9 cellular contexts compared by ENCODE assay signal in genomic region chr5:168328804-168329203, GRCh38. TPM values are rescaled to one million over a fixed set of nuclear protein-coding genes. Genes with fewer than 3 reads are reported as not detected.
DNase-seq lines count a peak whose midpoint lies in the region; ATAC-seq and TF ChIP-seq lines count a peak whose summit lies in the region.
"Had no signal": no experiment of that assay in that cellular context is flagged by ENCODE, and none has a peak within 500 bp of the region (broad histone marks: within the 10 kb centered on the region; RNA-seq: fewer than 3 reads in every experiment).

No MANE protein-coding gene starts in this region.

- POLR2A ChIA-PET in PC-9 (lab: Charles Lee; ENCODE audit: unreplicated experiment) = interaction anchor here (0.5 to 0.6 kb wide), 2 partner anchors 36 to 672 kb away, joined by 3 to 5 read pairs; no protein-coding TSS in a partner anchor

- no peaks in the 10 kb centered on the region for H3K9me2 ChIP-seq in PC-9 (ENCODE audit: insufficient read depth)

- peak overlapping the region; percentile 78 for H3K27ac ChIP-seq in PC-9
- H3K27ac ChIP-seq in psoas muscle = no peak overlapping the region
- no peak overlapping the region for H3K27ac ChIP-seq in aorta (ENCODE audit: low read depth in 1 of 2, low read length in 2 of 2)
- H3K27ac ChIP-seq: epithelial cell of prostate had no signal

- CTCF ChIA-PET in PC-9 (lab: Charles Lee) = interaction anchor here (0.6 kb wide), 1 partner anchor 28 kb away, joined by 3 read pairs; no protein-coding TSS in a partner anchor

- intact Hi-C loops in PC-9 (cut with micrococcal nuclease; ENCODE audit: unreplicated experiment) (no loop called here), psoas muscle (cut with DNase I) (no loop called here), aorta (cut with DNase I) (no loop called here)

- peaks cover 83% of the 10 kb centered on the region for H3F3A ChIP-seq in PC-9 (ENCODE audit: insufficient read depth, low read depth)

- H3K9me3 ChIP-seq in PC-9 (ENCODE audit: insufficient read depth, low read depth) (no peaks in the 10 kb centered on the region), psoas muscle (no peaks in the 10 kb centered on the region), aorta (ENCODE audit: control insufficient read depth, low read length) (no peaks in the 10 kb centered on the region)

- H3K4me3 ChIP-seq in PC-9 (peak overlapping the region; percentile 39; the same call in 1 of the 2 replicates), psoas muscle (no peak overlapping the region), aorta (ENCODE audit: low read length in 2 of 2) (no peak overlapping the region)

- H3K4me1 ChIP-seq in PC-9 (replicated peaks; ENCODE audit: insufficient read depth) (peaks cover 99% of the 10 kb centered on the region), psoas muscle (no peaks in the 10 kb centered on the region), aorta (ENCODE audit: control insufficient read depth in 1 of 2, insufficient read depth in 2 of 2, low read length in 2 of 2) (no peaks in the 10 kb centered on the region)

- peaks cover 88% of the 10 kb centered on the region for H3K79me2 ChIP-seq in PC-9 (ENCODE audit: low read depth)

- peak in 1 of 2 experiments; percentile 65 for DNase-seq in PC-9
- peak; percentile 1 for DNase-seq in myocyte (ENCODE audit: low read depth)
- no peak for DNase-seq in psoas muscle
- DNase-seq in aorta = no peak
- DNase-seq in stimulated activated CD4-positive, alpha-beta T cell treated with anti-CD3 and anti-CD28 coated beads, Interleukin-4, amount 100 ng/mL, for 24 hours = no peak

- H3K36me3 ChIP-seq in PC-9 (ENCODE audit: low read depth) (no peaks in the 10 kb centered on the region), psoas muscle (ENCODE audit: insufficient read depth in 1 of 2, low read depth in 1 of 2) (no peaks in the 10 kb centered on the region), aorta (ENCODE audit: control insufficient read depth in 1 of 2, insufficient read depth in 2 of 2, low read length in 1 of 2) (no peaks in the 10 kb centered on the region)

- TF ChIP-seq CTCF in PC-9 (conservative IDR thresholded peaks at IDR 0.05) = no peak
- no peak for TF ChIP-seq CTCF in psoas muscle (IDR thresholded peaks at IDR 0.05)

- H3K4me2 ChIP-seq in PC-9 = peak overlapping the region; percentile 76

- peak; percentile 87 for ATAC-seq in GM19043 (IDR thresholded peaks at IDR 0.05; ENCODE audit: low read depth, unreplicated experiment)
- ATAC-seq in HG03378 (IDR thresholded peaks at IDR 0.05; ENCODE audit: unreplicated experiment) = peak; percentile 58
- no peak for ATAC-seq in psoas muscle
- ATAC-seq in aorta (ENCODE audit: low FRiP score) = no peak
- ATAC-seq in HG03196 (IDR thresholded peaks at IDR 0.05; ENCODE audit: unreplicated experiment) = no peak

- WGBS in psoas muscle, 3 donors = 9 to 14% (median 11%) methylated on average over 6 of the region's 6 CpGs
- 23 to 38% methylated on average over 6 of the region's 6 CpGs for WGBS in aorta, 2 donors

- H2AFZ ChIP-seq in PC-9 = no peak overlapping the region

- H3K27me3 ChIP-seq in PC-9 (ENCODE audit: insufficient read depth, low read depth) = no peaks in the 10 kb centered on the region
- peaks cover 0 to 11% (median 0%) of the 10 kb centered on the region in 3 donors for H3K27me3 ChIP-seq in psoas muscle (ENCODE audit: insufficient read depth in 3 of 3, low read length in 2 of 3)
- no peaks in the 10 kb centered on the region for H3K27me3 ChIP-seq in aorta (ENCODE audit: control insufficient read depth in 1 of 2, insufficient read depth in 2 of 2, low read length in 1 of 2)

- H4K20me1 ChIP-seq in PC-9 (ENCODE audit: insufficient read depth) = 0 out of 2 replicates have a peak, but pooled peaks cover 5% of the 10 kb centered on the region

- BruUV-seq in PC-9 (replicated peaks; lab: Mats Ljungman, UMichigan) = no TSS peak

RNA-seq across cellular contexts. Expression of gene WWC1, which starts 37.4 kb away (rescaled TPM):
- total RNA-seq in PC-9 (2021) (79.5 and 97.7 TPM in 2 replicates), myocyte (0.03 TPM in 1 of 2 replicates, not detected in the other), psoas muscle (under 1 TPM in 1 of 4 donors, not detected in 3; 0.25 TPM), aorta (under 1 TPM; 0.36 to 0.49 TPM)
- 0.48 TPM for polyA plus RNA-seq in myocyte (2012)
- polyA plus RNA-seq in psoas muscle (under 1 TPM; 0.03 to 0.13 (median 0.04) TPM), aorta (1 to 10 TPM in 1 of 2 donors, under 1 TPM in 1; 0.36 to 9.1 TPM)

Comparison
In these comparisons a context has a peak if more than half of its experiments do, and no peak if none do; other contexts are left out.
1. ATAC-seq: peak in GM19043 (single experiment) and HG03378 (single experiment); none in psoas muscle (0 of 4), aorta (single experiment) and HG03196 (single experiment).
2. RNA of gene WWC1, which starts 37.4 kb away (total RNA-seq): 79.5 to 97.7 TPM in PC-9; 0.36 to 0.49 TPM in aorta, 0.25 TPM in psoas muscle and 0.03 TPM in myocyte; every median in the first group is over 10 times any median in the second.